10 cellular contexts compared by ENCODE assay signal in genomic region chr1:212512731-212513559, GRCh38.
DNase-seq lines count a peak whose midpoint lies in the region; ATAC-seq and TF ChIP-seq lines count a peak whose summit lies in the region.
"Had no signal": no experiment of that assay in that cellular context is flagged by ENCODE, and none has a peak within 500 bp of the region (broad histone marks: within the 10 kb centered on the region; RNA-seq: fewer than 3 reads in every experiment).

No MANE protein-coding gene starts in this region.

- H3K4me1 Mint-ChIP-seq in WTC11, result peaks cover 12% of the 10 kb centered on the region
- H3K4me1 Mint-ChIP-seq: central memory CD8-positive, alpha-beta T cell had no signal

- CTCF ChIA-PET in WTC11 (lab: Charles Lee), result interaction anchor here (1.8 to 2.8 kb wide), 3 partner anchors 36 to 55 kb away, joined by 7 to 20 read pairs (median 7); no protein-coding TSS in a partner anchor

- H3K4me3 Mint-ChIP-seq in WTC11, result no peak overlapping the region
- H3K4me3 Mint-ChIP-seq: central memory CD8-positive, alpha-beta T cell; T-helper 1 cell treated with Interleukin-12 subunit alpha and Interleukin-12 subunit beta and Interleukin-4 antibody, amounts not matched to agents 30 μg/mL and 1 μg/mL, for 36 hours had no signal

- peak; percentile 73 for ATAC-seq in HG02610 (IDR thresholded peaks at IDR 0.05; ENCODE audit: unreplicated experiment)
- no peak for ATAC-seq in HG03159 (IDR thresholded peaks at IDR 0.05; ENCODE audit: unreplicated experiment)
- ATAC-seq in WTC11, result no peak
- no peak for ATAC-seq in esophagus mucosa

- peaks cover 33% of the 10 kb centered on the region for H3K27me3 Mint-ChIP-seq in WTC11 (ENCODE audit: low read depth)

- TF ChIP-seq CTCF in WTC11 (IDR thresholded peaks at IDR 0.05), result no peak

- peak overlapping the region; percentile 74 for H3K27ac ChIP-seq in SJCRH30
- no peak overlapping the region for H3K27ac ChIP-seq in mesendoderm (ENCODE audit: low read depth, low read length)

- no peak overlapping the region for H2AK5ac ChIP-seq in mesendoderm (ENCODE audit: low read length)

- POLR2A ChIA-PET in WTC11 (lab: Charles Lee), result no interaction called here

- WGBS in mesendoderm (ENCODE audit: extremely low coverage, insufficient coverage, low lambda C conversion rate), result no CpG with 5 or more reads among the region's 5 CpGs

- no peaks in the 10 kb centered on the region for H3K36me3 Mint-ChIP-seq in WTC11

- H3K4me3 ChIP-seq in SJCRH30, result no peak overlapping the region
- no peak overlapping the region for H3K4me3 ChIP-seq in mesendoderm (ENCODE audit: low read length)

- no peaks in the 10 kb centered on the region for H3K9me3 Mint-ChIP-seq in WTC11
- H3K9me3 Mint-ChIP-seq: central memory CD8-positive, alpha-beta T cell; T-helper 1 cell treated with Interleukin-12 subunit alpha and Interleukin-12 subunit beta and Interleukin-4 antibody, amounts not matched to agents 30 μg/mL and 1 μg/mL, for 36 hours had no signal

- H4K8ac ChIP-seq in mesendoderm (ENCODE audit: low read depth, low read length), result no peak overlapping the region

- no peak overlapping the region for H3K27ac Mint-ChIP-seq in WTC11
- H3K27ac Mint-ChIP-seq: T-helper 1 cell treated with Interleukin-12 subunit alpha and Interleukin-12 subunit beta and Interleukin-4 antibody, amounts not matched to agents 30 μg/mL and 1 μg/mL, for 36 hours had no signal

- no peak overlapping the region for H2BK5ac ChIP-seq in mesendoderm (ENCODE audit: low read length)

- H2BK15ac ChIP-seq in mesendoderm (replicated peaks; ENCODE audit: low read depth), result no peak overlapping the region

- H3K18ac ChIP-seq in mesendoderm (ENCODE audit: low read length), result no peak overlapping the region

- H2BK120ac ChIP-seq in mesendoderm (ENCODE audit: low read depth, low read length), result no peak overlapping the region

- no peak overlapping the region for H3K56ac ChIP-seq in mesendoderm (ENCODE audit: low read length)

- H3K36me3 ChIP-seq in SJCRH30 (no peaks in the 10 kb centered on the region), mesendoderm (ENCODE audit: control insufficient read depth, insufficient read depth, low read length) (no peaks in the 10 kb centered on the region)

- H3K4me1 ChIP-seq in SJCRH30 (peaks cover 36% of the 10 kb centered on the region), mesendoderm (ENCODE audit: control insufficient read depth, low read depth, low read length) (peaks cover 7% of the 10 kb centered on the region)

- DNase-seq in EL (peak; percentile 75), SJCRH30 (peak; percentile 80 to 83), mesendoderm (peak; percentile 66), WTC11 (ENCODE audit: low spot score) (no peak)
- DNase-seq: activated CD8-positive, alpha-beta memory T cell treated with anti-CD3 and anti-CD28 coated beads, Interleukin-2, amount 50 U/mL, for 48 hours had no signal

- no peak overlapping the region for H3K4me2 ChIP-seq in mesendoderm (ENCODE audit: low read length)

- H3K79me2 ChIP-seq in mesendoderm (ENCODE audit: control insufficient read depth, insufficient read depth, low read length), result no peaks in the 10 kb centered on the region

- no peak overlapping the region for H3K23ac ChIP-seq in mesendoderm (ENCODE audit: low read length)

- H3K4ac ChIP-seq in mesendoderm (ENCODE audit: low read depth, low read length), result no peak overlapping the region

- no peaks in the 10 kb centered on the region for H3K79me1 ChIP-seq in mesendoderm (ENCODE audit: low read length)

- no peak overlapping the region for H3K9ac ChIP-seq in mesendoderm (ENCODE audit: low read length)

- H3K27me3 ChIP-seq in SJCRH30, result no peaks in the 10 kb centered on the region
- H3K27me3 ChIP-seq in mesendoderm (ENCODE audit: insufficient read depth, low read length, poor library complexity), result no peaks in the 10 kb centered on the region

- no peaks in the 10 kb centered on the region for H3K9me3 ChIP-seq in SJCRH30 (replicated peaks)

- H4K5ac ChIP-seq in mesendoderm (ENCODE audit: low read length), result no peak overlapping the region

TF ChIP-seq in WTC11, 78 proteins besides CTCF, POLR2A, EP300 and RAD21:
- TF ChIP-seq KAT7 (CRISPR knock-in tag; IDR thresholded peaks at IDR 0.05; ENCODE audit: borderline replicate concordance), result no peak
- TF ChIP-seq USF2 (CRISPR knock-in tag; IDR thresholded peaks at IDR 0.05), result no peak
- TF ChIP-seq NR3C1 (CRISPR knock-in tag; conservative IDR thresholded peaks at IDR 0.05; ENCODE audit: low read depth), result no peak
- TF ChIP-seq, protein P1, sequence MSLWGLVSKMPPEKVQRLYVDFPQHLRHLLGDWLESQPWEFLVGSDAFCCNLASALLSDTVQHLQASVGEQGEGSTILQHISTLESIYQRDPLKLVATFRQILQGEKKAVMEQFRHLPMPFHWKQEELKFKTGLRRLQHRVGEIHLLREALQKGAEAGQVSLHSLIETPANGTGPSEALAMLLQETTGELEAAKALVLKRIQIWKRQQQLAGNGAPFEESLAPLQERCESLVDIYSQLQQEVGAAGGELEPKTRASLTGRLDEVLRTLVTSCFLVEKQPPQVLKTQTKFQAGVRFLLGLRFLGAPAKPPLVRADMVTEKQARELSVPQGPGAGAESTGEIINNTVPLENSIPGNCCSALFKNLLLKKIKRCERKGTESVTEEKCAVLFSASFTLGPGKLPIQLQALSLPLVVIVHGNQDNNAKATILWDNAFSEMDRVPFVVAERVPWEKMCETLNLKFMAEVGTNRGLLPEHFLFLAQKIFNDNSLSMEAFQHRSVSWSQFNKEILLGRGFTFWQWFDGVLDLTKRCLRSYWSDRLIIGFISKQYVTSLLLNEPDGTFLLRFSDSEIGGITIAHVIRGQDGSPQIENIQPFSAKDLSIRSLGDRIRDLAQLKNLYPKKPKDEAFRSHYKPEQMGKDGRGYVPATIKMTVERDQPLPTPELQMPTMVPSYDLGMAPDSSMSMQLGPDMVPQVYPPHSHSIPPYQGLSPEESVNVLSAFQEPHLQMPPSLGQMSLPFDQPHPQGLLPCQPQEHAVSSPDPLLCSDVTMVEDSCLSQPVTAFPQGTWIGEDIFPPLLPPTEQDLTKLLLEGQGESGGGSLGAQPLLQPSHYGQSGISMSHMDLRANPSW (CRISPR knock-in tag; conservative IDR thresholded peaks at IDR 0.05; ENCODE audit: low read depth), result no peak
- TF ChIP-seq, protein P2, sequence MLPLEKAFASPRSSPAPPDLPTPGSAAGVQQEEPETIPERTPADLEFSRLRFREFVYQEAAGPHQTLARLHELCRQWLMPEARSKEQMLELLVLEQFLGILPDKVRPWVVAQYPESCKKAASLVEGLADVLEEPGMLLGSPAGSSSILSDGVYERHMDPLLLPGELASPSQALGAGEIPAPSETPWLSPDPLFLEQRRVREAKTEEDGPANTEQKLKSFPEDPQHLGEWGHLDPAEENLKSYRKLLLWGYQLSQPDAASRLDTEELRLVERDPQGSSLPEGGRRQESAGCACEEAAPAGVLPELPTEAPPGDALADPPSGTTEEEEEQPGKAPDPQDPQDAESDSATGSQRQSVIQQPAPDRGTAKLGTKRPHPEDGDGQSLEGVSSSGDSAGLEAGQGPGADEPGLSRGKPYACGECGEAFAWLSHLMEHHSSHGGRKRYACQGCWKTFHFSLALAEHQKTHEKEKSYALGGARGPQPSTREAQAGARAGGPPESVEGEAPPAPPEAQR (CRISPR knock-in tag; IDR thresholded peaks at IDR 0.05), result no peak
- no peak for TF ChIP-seq ATF1 (CRISPR knock-in tag; IDR thresholded peaks at IDR 0.05)
- TF ChIP-seq, protein P3, sequence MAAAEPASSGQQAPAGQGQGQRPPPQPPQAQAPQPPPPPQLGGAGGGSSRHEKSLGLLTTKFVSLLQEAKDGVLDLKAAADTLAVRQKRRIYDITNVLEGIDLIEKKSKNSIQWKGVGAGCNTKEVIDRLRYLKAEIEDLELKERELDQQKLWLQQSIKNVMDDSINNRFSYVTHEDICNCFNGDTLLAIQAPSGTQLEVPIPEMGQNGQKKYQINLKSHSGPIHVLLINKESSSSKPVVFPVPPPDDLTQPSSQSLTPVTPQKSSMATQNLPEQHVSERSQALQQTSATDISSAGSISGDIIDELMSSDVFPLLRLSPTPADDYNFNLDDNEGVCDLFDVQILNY (CRISPR knock-in tag; IDR thresholded peaks at IDR 0.05), result no peak
- no peak for TF ChIP-seq TEAD1 (CRISPR knock-in tag; IDR thresholded peaks at IDR 0.05)
- no peak for TF ChIP-seq USF1 (CRISPR knock-in tag; IDR thresholded peaks at IDR 0.05)
- TF ChIP-seq ZNF396 (CRISPR knock-in tag; IDR thresholded peaks at IDR 0.05; ENCODE audit: borderline replicate concordance), result no peak
- no peak for TF ChIP-seq EMX1 (CRISPR knock-in tag; IDR thresholded peaks at IDR 0.05)
- TF ChIP-seq MXD4 (CRISPR knock-in tag; IDR thresholded peaks at IDR 0.05; ENCODE audit: borderline replicate concordance), result no peak
- TF ChIP-seq, protein P4, sequence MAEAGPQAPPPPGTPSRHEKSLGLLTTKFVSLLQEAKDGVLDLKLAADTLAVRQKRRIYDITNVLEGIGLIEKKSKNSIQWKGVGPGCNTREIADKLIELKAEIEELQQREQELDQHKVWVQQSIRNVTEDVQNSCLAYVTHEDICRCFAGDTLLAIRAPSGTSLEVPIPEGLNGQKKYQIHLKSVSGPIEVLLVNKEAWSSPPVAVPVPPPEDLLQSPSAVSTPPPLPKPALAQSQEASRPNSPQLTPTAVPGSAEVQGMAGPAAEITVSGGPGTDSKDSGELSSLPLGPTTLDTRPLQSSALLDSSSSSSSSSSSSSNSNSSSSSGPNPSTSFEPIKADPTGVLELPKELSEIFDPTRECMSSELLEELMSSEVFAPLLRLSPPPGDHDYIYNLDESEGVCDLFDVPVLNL (CRISPR knock-in tag; IDR thresholded peaks at IDR 0.05; ENCODE audit: borderline replicate concordance, low read depth), result no peak
- TF ChIP-seq RORB (CRISPR knock-in tag; IDR thresholded peaks at IDR 0.05), result no peak
